In the genomic region with DNA sequence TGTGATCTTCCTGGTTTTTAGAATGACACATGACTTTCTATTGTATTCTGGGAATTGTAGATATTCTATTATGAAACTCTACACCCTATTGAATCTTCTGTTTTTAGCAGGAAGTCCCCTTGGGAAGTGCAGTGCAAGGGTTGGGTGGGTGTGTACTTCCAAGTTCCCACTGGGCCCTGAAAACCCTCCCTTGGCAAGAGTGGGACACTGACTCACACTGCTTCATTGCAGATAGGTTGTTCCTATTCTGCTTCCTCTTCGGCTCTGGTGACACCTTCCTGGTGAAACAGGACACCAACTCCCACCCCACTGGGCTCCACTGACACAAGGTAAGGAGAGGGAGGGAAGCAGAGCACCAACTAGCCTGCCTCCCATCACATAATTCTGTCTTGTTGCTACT, we compare ENCODE assay signal across 13 cellular contexts.
DNase-seq lines count a peak whose midpoint lies in the region; ATAC-seq and TF ChIP-seq lines count a peak whose summit lies in the region.
"Had no signal": no experiment of that assay in that cellular context is flagged by ENCODE, and none has a peak within 500 bp of the region (broad histone marks: within the 10 kb centered on the region; RNA-seq: fewer than 3 reads in every experiment).

No MANE protein-coding gene starts in this region.

- no peaks in the 10 kb centered on the region for H3K27me3 ChIP-seq in PC-3 (ENCODE audit: low read length)
- peaks cover under 1% of the 10 kb centered on the region for H3K27me3 ChIP-seq in foreskin keratinocyte

- H3K27ac ChIP-seq in PC-3 (ENCODE audit: low read length), result no peak overlapping the region
- H3K27ac ChIP-seq in foreskin keratinocyte, result no peak overlapping the region

- TF ChIP-seq CTCF in PC-3 (conservative IDR thresholded peaks at IDR 0.05; ENCODE audit: low read depth, low read length), result no peak
- no peak for TF ChIP-seq CTCF in foreskin keratinocyte (conservative IDR thresholded peaks at IDR 0.05)

- no peaks in the 10 kb centered on the region for H3K36me3 ChIP-seq in PC-3 (ENCODE audit: low read depth, low read length)

- H3K27ac Mint-ChIP-seq in stimulated activated effector memory CD8-positive, alpha-beta T cell treated with anti-CD3 and anti-CD28 coated beads, Interleukin-12 subunit alpha, Interleukin-12 subunit beta, amount 100 ng/mL, for 72 hours, result no peak overlapping the region
- H3K27ac Mint-ChIP-seq: natural killer cell had no signal

- no peaks in the 10 kb centered on the region for H3K9me2 ChIP-seq in PC-3 (replicated peaks; ENCODE audit: low read length)

- no peak overlapping the region for H3K9ac ChIP-seq in PC-3 (ENCODE audit: low read length)

- no peak overlapping the region for H2AFZ ChIP-seq in PC-3 (ENCODE audit: low read length)

- BruUV-seq in PC-3 (replicated peaks; lab: Mats Ljungman, UMichigan), result no TSS peak

- no peaks in the 10 kb centered on the region for H3F3A ChIP-seq in PC-3 (ENCODE audit: low read length, unreplicated experiment)

- no peaks in the 10 kb centered on the region for H3K4me1 Mint-ChIP-seq in stimulated activated effector memory CD8-positive, alpha-beta T cell treated with anti-CD3 and anti-CD28 coated beads, Interleukin-12 subunit alpha, Interleukin-12 subunit beta, amount 100 ng/mL, for 72 hours
- H3K4me1 Mint-ChIP-seq: natural killer cell had no signal

- H3K9me3 Mint-ChIP-seq in stimulated activated effector memory CD8-positive, alpha-beta T cell treated with anti-CD3 and anti-CD28 coated beads, Interleukin-12 subunit alpha, Interleukin-12 subunit beta, amount 100 ng/mL, for 72 hours, result no peaks in the 10 kb centered on the region
- H3K9me3 Mint-ChIP-seq: natural killer cell had no signal

- no peak overlapping the region for H3K4me3 Mint-ChIP-seq in stimulated activated effector memory CD8-positive, alpha-beta T cell treated with anti-CD3 and anti-CD28 coated beads, Interleukin-12 subunit alpha, Interleukin-12 subunit beta, amount 100 ng/mL, for 72 hours
- H3K4me3 Mint-ChIP-seq: natural killer cell had no signal

- DNase-seq in Daoy (ENCODE audit: low read depth), result peak; percentile 34
- DNase-seq in PC-3, result peak; percentile 36
- peak in 1 of 2 donors; percentile 5 for DNase-seq in foreskin keratinocyte
- peak; percentile 19 for DNase-seq in pons (ENCODE audit: low spot score)
- DNase-seq in stimulated activated effector memory CD8-positive, alpha-beta T cell treated with anti-CD3 and anti-CD28 coated beads, Interleukin-12 subunit alpha, Interleukin-12 subunit beta, amount 100 ng/mL, for 72 hours (ENCODE audit: low spot score in 2 of 2), result no peak
- no peak for DNase-seq in cerebellar nuclear complex (lab: John Stamatoyannopoulos, UW)
- DNase-seq in NCI-H524 (lab: John Stamatoyannopoulos, UW), result no peak
- DNase-seq in NCI-H187 treated with DMSO at 0.1 percent for 48 hours (lab: John Stamatoyannopoulos, UW), result no peak
- DNase-seq: activated naive CD4-positive, alpha-beta T cell treated with anti-CD3 and anti-CD28 coated beads, Interleukin-2, amount 50 U/mL, for 16 hours; DMS79 treated with DMSO at 0.1 percent for 48 hours; natural killer cell had no signal

- H3K4me1 ChIP-seq in PC-3 (ENCODE audit: insufficient read depth, low read length) (no peaks in the 10 kb centered on the region), foreskin keratinocyte (no peaks in the 10 kb centered on the region)

- intact Hi-C loops in PC-3 (cut with micrococcal nuclease), result no loop called here

- CTCF ChIA-PET in PC-3 (lab: Charles Lee), result no interaction called here

- ATAC-seq in PC-3 (peak; percentile 61), foreskin keratinocyte (peak; percentile 53)
- ATAC-seq in stimulated activated effector memory CD8-positive, alpha-beta T cell treated with anti-CD3 and anti-CD28 coated beads, Interleukin-12 subunit alpha, Interleukin-12 subunit beta, amount 100 ng/mL, for 72 hours, result no peak
- ATAC-seq: activated CD4-positive, CD25-positive, alpha-beta regulatory T cell treated with anti-CD3 and anti-CD28 coated beads, Interleukin-2, amount 50 U/mL, for 24 hours; natural killer cell; Panc1 had no signal

- POLR2A ChIA-PET in PC-3 (lab: Charles Lee; ENCODE audit: unreplicated experiment), result no interaction called here

- H3K9me3 ChIP-seq in PC-3 (ENCODE audit: low read length), result no peaks in the 10 kb centered on the region

- H3K36me3 Mint-ChIP-seq in stimulated activated effector memory CD8-positive, alpha-beta T cell treated with anti-CD3 and anti-CD28 coated beads, Interleukin-12 subunit alpha, Interleukin-12 subunit beta, amount 100 ng/mL, for 72 hours, result no peaks in the 10 kb centered on the region
- H3K36me3 Mint-ChIP-seq: natural killer cell had no signal

- H3K4me3 ChIP-seq in PC-3 (ENCODE audit: low read length), result no peak overlapping the region

- H3K79me2 ChIP-seq in PC-3 (ENCODE audit: low read length), result no peaks in the 10 kb centered on the region

- H4K20me1 ChIP-seq in PC-3 (ENCODE audit: low read length), result no peaks in the 10 kb centered on the region

- H3K4me2 ChIP-seq in PC-3 (ENCODE audit: low read length), result no peak overlapping the region

Comparison
In these comparisons a context has a peak if more than half of its experiments do, and no peak if none do; other contexts are left out.
1. DNase-seq: peak in Daoy (single experiment), PC-3 (single experiment) and pons (single experiment); none in stimulated activated effector memory CD8-positive, alpha-beta T cell treated with anti-CD3 and anti-CD28 coated beads, Interleukin-12 subunit alpha, Interleukin-12 subunit beta, amount 100 ng/mL, for 72 hours (0 of 2), cerebellar nuclear complex (0 of 2), NCI-H524 (0 of 2) and NCI-H187 treated with DMSO at 0.1 percent for 48 hours (single experiment).